In genomic region chr12:57242329-57242690, GRCh38 we compare ENCODE assay signal across 1 cellular context.
TF ChIP-seq lines count a peak whose summit lies in the region.

No MANE protein-coding gene starts in this region.

TF ChIP-seq in GM12878, 131 proteins besides CTCF, POLR2A, EP300 and RAD21:
- TF ChIP-seq SMARCA5 (IDR thresholded peaks at IDR 0.05) (no peak), MEF2B (IDR thresholded peaks at IDR 0.05; ENCODE audit: partially characterized antibody, poor library complexity, severe bottlenecking) (no peak), BMI1 (IDR thresholded peaks at IDR 0.05; ENCODE audit: borderline replicate concordance) (no peak), ATF7 (IDR thresholded peaks at IDR 0.05; ENCODE audit: low read depth) (no peak), CREM (IDR thresholded peaks at IDR 0.05; ENCODE audit: low read depth) (no peak), SREBF2 (IDR thresholded peaks at IDR 0.05; ENCODE audit: low read length) (no peak), CREB1 (IDR thresholded peaks at IDR 0.05; ENCODE audit: low read depth) (no peak), SP1 (IDR thresholded peaks at IDR 0.05; ENCODE audit: low read depth, low read length) (no peak), NR2C1 (IDR thresholded peaks at IDR 0.05) (no peak), JUNB (IDR thresholded peaks at IDR 0.05) (no peak), BCL11A (IDR thresholded peaks at IDR 0.05; ENCODE audit: low read depth, low read length) (no peak), SIN3A (IDR thresholded peaks at IDR 0.05; ENCODE audit: low read depth, low read length) (no peak), TAF1 (IDR thresholded peaks at IDR 0.05; ENCODE audit: borderline replicate concordance, low read depth, low read length) (no peak), POU2F2 (IDR thresholded peaks at IDR 0.05; ENCODE audit: borderline replicate concordance, low read depth, low read length) (no peak), NR2F1 (conservative IDR thresholded peaks at IDR 0.05) (no peak)
- TF ChIP-seq, protein P1, sequence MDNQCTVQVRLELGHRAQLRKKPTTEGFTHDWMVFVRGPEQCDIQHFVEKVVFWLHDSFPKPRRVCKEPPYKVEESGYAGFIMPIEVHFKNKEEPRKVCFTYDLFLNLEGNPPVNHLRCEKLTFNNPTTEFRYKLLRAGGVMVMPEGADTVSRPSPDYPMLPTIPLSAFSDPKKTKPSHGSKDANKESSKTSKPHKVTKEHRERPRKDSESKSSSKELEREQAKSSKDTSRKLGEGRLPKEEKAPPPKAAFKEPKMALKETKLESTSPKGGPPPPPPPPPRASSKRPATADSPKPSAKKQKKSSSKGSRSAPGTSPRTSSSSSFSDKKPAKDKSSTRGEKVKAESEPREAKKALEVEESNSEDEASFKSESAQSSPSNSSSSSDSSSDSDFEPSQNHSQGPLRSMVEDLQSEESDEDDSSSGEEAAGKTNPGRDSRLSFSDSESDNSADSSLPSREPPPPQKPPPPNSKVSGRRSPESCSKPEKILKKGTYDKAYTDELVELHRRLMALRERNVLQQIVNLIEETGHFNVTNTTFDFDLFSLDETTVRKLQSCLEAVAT (IDR thresholded peaks at IDR 0.05) = no peak
- TF ChIP-seq, protein P2, sequence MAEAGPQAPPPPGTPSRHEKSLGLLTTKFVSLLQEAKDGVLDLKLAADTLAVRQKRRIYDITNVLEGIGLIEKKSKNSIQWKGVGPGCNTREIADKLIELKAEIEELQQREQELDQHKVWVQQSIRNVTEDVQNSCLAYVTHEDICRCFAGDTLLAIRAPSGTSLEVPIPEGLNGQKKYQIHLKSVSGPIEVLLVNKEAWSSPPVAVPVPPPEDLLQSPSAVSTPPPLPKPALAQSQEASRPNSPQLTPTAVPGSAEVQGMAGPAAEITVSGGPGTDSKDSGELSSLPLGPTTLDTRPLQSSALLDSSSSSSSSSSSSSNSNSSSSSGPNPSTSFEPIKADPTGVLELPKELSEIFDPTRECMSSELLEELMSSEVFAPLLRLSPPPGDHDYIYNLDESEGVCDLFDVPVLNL (IDR thresholded peaks at IDR 0.05; ENCODE audit: low read depth, low read length) = no peak
